Comparison of ENCODE assay signal across 1 cellular context in the genomic region with DNA sequence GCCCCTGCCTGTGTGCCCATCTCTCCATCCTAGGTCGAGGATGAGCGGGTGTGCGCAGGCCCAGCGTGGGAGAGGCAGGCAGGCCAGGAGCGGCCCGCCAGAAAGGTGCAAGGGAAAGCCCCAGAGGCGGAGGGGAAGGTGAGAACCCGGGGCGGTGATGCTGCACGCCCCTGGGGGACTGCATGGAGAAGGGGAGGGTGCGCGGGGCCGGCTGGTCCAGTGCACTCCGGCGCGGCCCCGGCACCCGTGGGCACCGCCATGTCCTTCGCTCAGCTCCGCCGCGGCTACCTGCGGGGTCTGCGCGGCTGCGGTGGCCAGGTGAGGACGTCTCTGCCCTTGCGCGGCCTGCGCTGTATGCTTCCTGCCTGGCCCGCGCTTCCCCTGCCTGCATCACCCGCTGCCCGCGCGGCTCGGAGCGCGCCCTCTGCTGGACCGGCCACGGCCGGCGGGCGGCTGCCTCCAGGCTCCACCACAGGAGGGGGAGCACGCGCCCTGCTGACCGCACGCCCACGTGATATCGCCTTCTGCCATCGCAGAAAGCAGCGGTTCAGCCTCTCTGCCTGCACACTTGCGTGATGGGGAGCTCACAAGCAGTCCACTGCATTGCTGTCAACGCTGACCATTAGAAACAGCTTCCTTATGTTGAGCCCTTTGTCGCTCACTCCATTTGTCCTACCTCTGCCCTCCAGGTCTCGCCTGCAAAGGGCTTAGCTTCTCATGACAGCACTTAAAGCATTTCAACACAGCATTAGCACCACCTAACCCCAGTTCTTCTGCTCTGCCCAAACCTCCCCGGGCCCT.
A peak's percentile ranks its signal among the peaks of the same experiment; 100 is the strongest.
TF ChIP-seq lines count a peak whose summit lies in the region.

No MANE protein-coding gene starts in this region.

TF ChIP-seq in K562, 482 proteins besides CTCF, POLR2A, EP300 and RAD21 (continued from another document and continues in another):
- TF ChIP-seq, protein P1, sequence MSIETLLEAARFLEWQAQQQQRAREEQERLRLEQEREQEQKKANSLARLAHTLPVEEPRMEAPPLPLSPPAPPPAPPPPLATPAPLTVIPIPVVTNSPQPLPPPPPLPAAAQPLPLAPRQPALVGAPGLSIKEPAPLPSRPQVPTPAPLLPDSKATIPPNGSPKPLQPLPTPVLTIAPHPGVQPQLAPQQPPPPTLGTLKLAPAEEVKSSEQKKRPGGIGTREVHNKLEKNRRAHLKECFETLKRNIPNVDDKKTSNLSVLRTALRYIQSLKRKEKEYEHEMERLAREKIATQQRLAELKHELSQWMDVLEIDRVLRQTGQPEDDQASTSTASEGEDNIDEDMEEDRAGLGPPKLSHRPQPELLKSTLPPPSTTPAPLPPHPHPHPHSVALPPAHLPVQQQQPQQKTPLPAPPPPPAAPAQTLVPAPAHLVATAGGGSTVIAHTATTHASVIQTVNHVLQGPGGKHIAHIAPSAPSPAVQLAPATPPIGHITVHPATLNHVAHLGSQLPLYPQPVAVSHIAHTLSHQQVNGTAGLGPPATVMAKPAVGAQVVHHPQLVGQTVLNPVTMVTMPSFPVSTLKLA (conservative IDR thresholded peaks at IDR 0.05), result peak; percentile 66 to 82
- TF ChIP-seq ETS2 (tag; IDR thresholded peaks at IDR 0.05; ENCODE audit: borderline replicate concordance, poor library complexity, severe bottlenecking) (no peak), HMGN3 (IDR thresholded peaks at IDR 0.05; ENCODE audit: borderline replicate concordance, extremely low read depth, insufficient read length, low read depth, low read length) (peak; percentile 77), PCBP2 (IDR thresholded peaks at IDR 0.05; ENCODE audit: low read depth, low read length, poor library complexity, severe bottlenecking) (no peak), BDP1 (IDR thresholded peaks at IDR 0.05; ENCODE audit: insufficient read depth, insufficient read length) (no peak), FIP1L1 (IDR thresholded peaks at IDR 0.05; ENCODE audit: low read depth, low read length, poor library complexity, severe bottlenecking) (peak; percentile 82), SPI1 (IDR thresholded peaks at IDR 0.05; ENCODE audit: borderline replicate concordance, low read depth, low read length) (peak; percentile 36; the same call in 1 of the 2 replicates), MTA1 (IDR thresholded peaks at IDR 0.05; ENCODE audit: borderline replicate concordance) (no peak), KDM1A (IDR thresholded peaks at IDR 0.05) (peak in 1 of 2 experiments; percentile 25; a peak in 1 of 4 replicates), CTCFL (IDR thresholded peaks at IDR 0.05; ENCODE audit: borderline replicate concordance, insufficient read depth, low read depth, low read length, poor library complexity, severe bottlenecking) (peak; percentile 93), ESRRB (CRISPR knock-in tag; IDR thresholded peaks at IDR 0.05; ENCODE audit: borderline replicate concordance) (no peak), TCFL5 (CRISPR knock-in tag; conservative IDR thresholded peaks at IDR 0.05) (no peak), HNRNPK (IDR thresholded peaks at IDR 0.05; ENCODE audit: low read depth, low read length, poor library complexity, severe bottlenecking) (no peak), ZNF12 (CRISPR knock-in tag; IDR thresholded peaks at IDR 0.05) (no peak), RBM34 (IDR thresholded peaks at IDR 0.05; ENCODE audit: borderline replicate concordance, insufficient read depth, low read length) (no peak), ZBTB1 (CRISPR knock-in tag; IDR thresholded peaks at IDR 0.05; ENCODE audit: borderline replicate concordance, low read depth) (0 out of 2 replicates have a peak, but pooled peaks have one; percentile 21), ZNF121 (CRISPR knock-in tag; conservative IDR thresholded peaks at IDR 0.05) (no peak), KLF10 (CRISPR knock-in tag; IDR thresholded peaks at IDR 0.05) (no peak), ARHGAP35 (IDR thresholded peaks at IDR 0.05; ENCODE audit: partially characterized antibody) (no peak), MAZ (CRISPR knock-in tag; conservative IDR thresholded peaks at IDR 0.05 in 1 of 2, IDR thresholded peaks at IDR 0.05 in 1 of 2) (peak; percentile 82), ETV5 (CRISPR knock-in tag; IDR thresholded peaks at IDR 0.05; ENCODE audit: low read depth) (no peak), MYBL2 (IDR thresholded peaks at IDR 0.05; ENCODE audit: low read depth) (no peak), MYBL2 (CRISPR knock-in tag; IDR thresholded peaks at IDR 0.05; ENCODE audit: borderline replicate concordance) (no peak), ZNF146 (CRISPR knock-in tag; IDR thresholded peaks at IDR 0.05; ENCODE audit: unreplicated experiment) (no peak), PRMT5 (CRISPR knock-in tag; IDR thresholded peaks at IDR 0.05) (no peak), ZKSCAN8 (CRISPR knock-in tag; IDR thresholded peaks at IDR 0.05) (no peak), STAG1 (CRISPR knock-in tag; IDR thresholded peaks at IDR 0.05; ENCODE audit: borderline replicate concordance) (0 out of 2 replicates have a peak, but pooled peaks have one; percentile 27), IRF9 (tag; IDR thresholded peaks at IDR 0.05) (no peak), ZNF165 (CRISPR knock-in tag; IDR thresholded peaks at IDR 0.05; ENCODE audit: borderline replicate concordance) (peak; percentile 99), CUX1 (CRISPR knock-in tag; IDR thresholded peaks at IDR 0.05) (no peak)
- TF ChIP-seq, protein P2, sequence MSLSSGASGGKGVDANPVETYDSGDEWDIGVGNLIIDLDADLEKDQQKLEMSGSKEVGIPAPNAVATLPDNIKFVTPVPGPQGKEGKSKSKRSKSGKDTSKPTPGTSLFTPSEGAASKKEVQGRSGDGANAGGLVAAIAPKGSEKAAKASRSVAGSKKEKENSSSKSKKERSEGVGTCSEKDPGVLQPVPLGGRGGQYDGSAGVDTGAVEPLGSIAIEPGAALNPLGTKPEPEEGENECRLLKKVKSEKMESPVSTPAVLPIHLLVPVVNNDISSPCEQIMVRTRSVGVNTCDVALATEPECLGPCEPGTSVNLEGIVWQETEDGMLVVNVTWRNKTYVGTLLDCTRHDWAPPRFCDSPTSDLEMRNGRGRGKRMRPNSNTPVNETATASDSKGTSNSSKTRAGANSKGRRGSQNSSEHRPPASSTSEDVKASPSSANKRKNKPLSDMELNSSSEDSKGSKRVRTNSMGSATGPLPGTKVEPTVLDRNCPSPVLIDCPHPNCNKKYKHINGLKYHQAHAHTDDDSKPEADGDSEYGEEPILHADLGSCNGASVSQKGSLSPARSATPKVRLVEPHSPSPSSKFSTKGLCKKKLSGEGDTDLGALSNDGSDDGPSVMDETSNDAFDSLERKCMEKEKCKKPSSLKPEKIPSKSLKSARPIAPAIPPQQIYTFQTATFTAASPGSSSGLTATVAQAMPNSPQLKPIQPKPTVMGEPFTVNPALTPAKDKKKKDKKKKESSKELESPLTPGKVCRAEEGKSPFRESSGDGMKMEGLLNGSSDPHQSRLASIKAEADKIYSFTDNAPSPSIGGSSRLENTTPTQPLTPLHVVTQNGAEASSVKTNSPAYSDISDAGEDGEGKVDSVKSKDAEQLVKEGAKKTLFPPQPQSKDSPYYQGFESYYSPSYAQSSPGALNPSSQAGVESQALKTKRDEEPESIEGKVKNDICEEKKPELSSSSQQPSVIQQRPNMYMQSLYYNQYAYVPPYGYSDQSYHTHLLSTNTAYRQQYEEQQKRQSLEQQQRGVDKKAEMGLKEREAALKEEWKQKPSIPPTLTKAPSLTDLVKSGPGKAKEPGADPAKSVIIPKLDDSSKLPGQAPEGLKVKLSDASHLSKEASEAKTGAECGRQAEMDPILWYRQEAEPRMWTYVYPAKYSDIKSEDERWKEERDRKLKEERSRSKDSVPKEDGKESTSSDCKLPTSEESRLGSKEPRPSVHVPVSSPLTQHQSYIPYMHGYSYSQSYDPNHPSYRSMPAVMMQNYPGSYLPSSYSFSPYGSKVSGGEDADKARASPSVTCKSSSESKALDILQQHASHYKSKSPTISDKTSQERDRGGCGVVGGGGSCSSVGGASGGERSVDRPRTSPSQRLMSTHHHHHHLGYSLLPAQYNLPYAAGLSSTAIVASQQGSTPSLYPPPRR (CRISPR knock-in tag; IDR thresholded peaks at IDR 0.05; ENCODE audit: borderline replicate concordance), result no peak
- TF ChIP-seq, protein P3, sequence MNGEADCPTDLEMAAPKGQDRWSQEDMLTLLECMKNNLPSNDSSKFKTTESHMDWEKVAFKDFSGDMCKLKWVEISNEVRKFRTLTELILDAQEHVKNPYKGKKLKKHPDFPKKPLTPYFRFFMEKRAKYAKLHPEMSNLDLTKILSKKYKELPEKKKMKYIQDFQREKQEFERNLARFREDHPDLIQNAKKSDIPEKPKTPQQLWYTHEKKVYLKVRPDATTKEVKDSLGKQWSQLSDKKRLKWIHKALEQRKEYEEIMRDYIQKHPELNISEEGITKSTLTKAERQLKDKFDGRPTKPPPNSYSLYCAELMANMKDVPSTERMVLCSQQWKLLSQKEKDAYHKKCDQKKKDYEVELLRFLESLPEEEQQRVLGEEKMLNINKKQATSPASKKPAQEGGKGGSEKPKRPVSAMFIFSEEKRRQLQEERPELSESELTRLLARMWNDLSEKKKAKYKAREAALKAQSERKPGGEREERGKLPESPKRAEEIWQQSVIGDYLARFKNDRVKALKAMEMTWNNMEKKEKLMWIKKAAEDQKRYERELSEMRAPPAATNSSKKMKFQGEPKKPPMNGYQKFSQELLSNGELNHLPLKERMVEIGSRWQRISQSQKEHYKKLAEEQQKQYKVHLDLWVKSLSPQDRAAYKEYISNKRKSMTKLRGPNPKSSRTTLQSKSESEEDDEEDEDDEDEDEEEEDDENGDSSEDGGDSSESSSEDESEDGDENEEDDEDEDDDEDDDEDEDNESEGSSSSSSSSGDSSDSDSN (IDR thresholded peaks at IDR 0.05; ENCODE audit: borderline replicate concordance in 1 of 2, low read depth in 2 of 2, low read length in 2 of 2), result peak in 1 of 2 experiments; percentile 42; a peak in 1 of 4 replicates
